12 cellular contexts compared by ENCODE assay signal in the genomic region with DNA sequence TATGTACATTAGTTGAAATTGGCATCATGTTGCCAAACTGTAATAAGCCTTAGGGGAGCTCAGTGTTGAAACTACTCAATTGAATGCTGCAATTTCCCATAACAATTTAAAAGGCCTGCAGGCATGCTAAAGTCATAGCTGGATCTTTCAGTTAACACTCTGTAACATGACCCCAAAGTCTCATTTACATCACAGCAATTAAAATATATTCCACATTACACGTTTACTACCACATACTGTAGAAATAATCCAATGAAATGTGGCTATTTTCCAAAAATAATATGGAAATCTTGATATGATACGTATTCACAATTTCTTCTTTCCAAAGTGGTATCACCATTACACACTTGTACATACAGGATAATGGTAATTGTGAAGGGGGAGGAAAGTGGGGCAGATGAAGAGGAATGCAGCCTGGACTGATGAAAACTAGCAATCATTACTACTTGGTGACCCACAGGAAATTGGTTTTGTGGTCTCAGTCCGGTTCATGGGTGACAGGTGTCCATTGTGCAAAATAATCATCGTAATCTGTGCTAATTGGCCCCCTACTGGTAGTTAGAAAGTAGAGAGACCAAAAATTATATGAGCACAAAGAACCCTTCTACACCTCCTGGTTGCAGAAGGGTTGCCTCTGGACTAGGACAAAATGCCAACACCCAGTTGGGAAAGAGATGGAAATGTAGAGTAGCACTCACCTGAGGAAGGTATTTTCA.
A peak's percentile ranks its signal among the peaks of the same experiment; 100 is the strongest.
DNase-seq lines count a peak whose midpoint lies in the region; ATAC-seq, FAIRE-seq and TF ChIP-seq lines count a peak whose summit lies in the region.
"Had no signal": no experiment of that assay in that cellular context is flagged by ENCODE, and none has a peak within 500 bp of the region (broad histone marks: within the 10 kb centered on the region; RNA-seq: fewer than 3 reads in every experiment).

No MANE protein-coding gene starts in this region.

- no peaks in the 10 kb centered on the region for H3K27me3 Mint-ChIP-seq in glutamatergic neuron (ENCODE audit: unreplicated experiment)

- H3K4me3 Mint-ChIP-seq in glutamatergic neuron (ENCODE audit: unreplicated experiment): no peak overlapping the region

- no peaks in the 10 kb centered on the region for H3K4me1 Mint-ChIP-seq in glutamatergic neuron (ENCODE audit: low read depth, unreplicated experiment)

- no peaks in the 10 kb centered on the region for H3F3A ChIP-seq in MM.1S (ENCODE audit: insufficient read depth, low read length)

- H3K4me1 ChIP-seq in DND-41 (ENCODE audit: insufficient read depth, low read length) (no peaks in the 10 kb centered on the region), MM.1S (ENCODE audit: low read length) (no peaks in the 10 kb centered on the region), SJSA1 (replicated peaks) (peaks cover 21% of the 10 kb centered on the region)

- no peak for TF ChIP-seq POLR2A in H54 (IDR thresholded peaks at IDR 0.05; ENCODE audit: low read depth, low read length)

- POLR2A ChIA-PET in GM10248 (lab: Yijun Ruan, JAX): no interaction called here

- no peak overlapping the region for H2AFZ ChIP-seq in DND-41 (ENCODE audit: low read depth, low read length)
- no peak overlapping the region for H2AFZ ChIP-seq in MM.1S (ENCODE audit: low read length)

- no peaks in the 10 kb centered on the region for H3K27me3 ChIP-seq in DND-41 (ENCODE audit: insufficient read depth, low read length, poor library complexity)
- H3K27me3 ChIP-seq in MM.1S (replicated peaks; ENCODE audit: insufficient read depth, low read length): no peaks in the 10 kb centered on the region
- H3K27me3 ChIP-seq in SJSA1 (replicated peaks): no peaks in the 10 kb centered on the region
- H3K27me3 ChIP-seq: neutrophil had no signal

- H4K20me1 ChIP-seq in DND-41 (ENCODE audit: insufficient read depth, low read length) (no peaks in the 10 kb centered on the region), MM.1S (ENCODE audit: insufficient read depth, low read length) (no peaks in the 10 kb centered on the region)

- H3K9me3 ChIP-seq in DND-41 (ENCODE audit: insufficient read depth, low read length, severe bottlenecking) (no peaks in the 10 kb centered on the region), MM.1S (replicated peaks; ENCODE audit: insufficient read depth, low read length) (no peaks in the 10 kb centered on the region), SJSA1 (replicated peaks) (no peaks in the 10 kb centered on the region)
- H3K9me3 ChIP-seq: neutrophil had no signal

- no peak overlapping the region for H3K27ac Mint-ChIP-seq in glutamatergic neuron (ENCODE audit: unreplicated experiment)

- H3K36me3 Mint-ChIP-seq in glutamatergic neuron (ENCODE audit: unreplicated experiment): no peaks in the 10 kb centered on the region

- H3K9ac ChIP-seq in DND-41 (ENCODE audit: low read depth, low read length) (no peak overlapping the region), MM.1S (ENCODE audit: low read length) (no peak overlapping the region)

- H3K9me3 Mint-ChIP-seq in glutamatergic neuron (ENCODE audit: unreplicated experiment): no peaks in the 10 kb centered on the region

- H3K4me2 ChIP-seq in DND-41 (ENCODE audit: insufficient read depth, low read length) (no peak overlapping the region), MM.1S (ENCODE audit: low read depth, low read length) (no peak overlapping the region)

- no peak for DNase-seq in DND-41
- DNase-seq in MM.1S: no peak
- DNase-seq in SJSA1 (ENCODE audit: low read depth in 1 of 2, low spot score in 2 of 2): peak in 1 of 2 experiments; percentile 10
- no peak for DNase-seq in glutamatergic neuron
- no peak for DNase-seq in GM10248 (ENCODE audit: extremely low spot score)
- no peak for DNase-seq in cerebellum (ENCODE audit: low spot score)
- no peak for DNase-seq in H54 (ENCODE audit: insufficient read length, low spot score)
- no peak for DNase-seq in activated CD8-positive, alpha-beta memory T cell treated with anti-CD3 and anti-CD28 coated beads for 24 hours
- DNase-seq: activated T-cell treated with anti-CD3 and anti-CD28 coated beads, Interleukin-2, amount 50 U/mL, for 48 hours; NCI-H526 had no signal

- ATAC-seq in DND-41 (ENCODE audit: insufficient read depth, low read depth): no peak

- H3K9me2 ChIP-seq in MM.1S (replicated peaks; ENCODE audit: insufficient read depth, low read length): no peaks in the 10 kb centered on the region

- H3K4me3 ChIP-seq in DND-41 (ENCODE audit: low read depth in 1 of 2, low read length in 2 of 2) (no peak overlapping the region), MM.1S (ENCODE audit: low read length) (no peak overlapping the region), SJSA1 (no peak overlapping the region)

- H3K36me3 ChIP-seq in DND-41 (ENCODE audit: insufficient read depth, low read length) (no peaks in the 10 kb centered on the region), MM.1S (replicated peaks; ENCODE audit: insufficient read depth, low read length) (no peaks in the 10 kb centered on the region), SJSA1 (no peaks in the 10 kb centered on the region)
- H3K36me3 ChIP-seq: neutrophil had no signal

- H3K79me2 ChIP-seq in DND-41 (ENCODE audit: insufficient read depth, low read length) (no peaks in the 10 kb centered on the region), MM.1S (ENCODE audit: low read length) (no peaks in the 10 kb centered on the region)

- no peak overlapping the region for H3K27ac ChIP-seq in DND-41 (ENCODE audit: low read length)
- H3K27ac ChIP-seq in MM.1S (ENCODE audit: low read length): no peak overlapping the region
- peak overlapping the region; percentile 28; the same call in 1 of the 2 replicates for H3K27ac ChIP-seq in SJSA1
- H3K27ac ChIP-seq: neutrophil had no signal

- FAIRE-seq in H54 (lab: Jason Lieb, UNC): no peak
- FAIRE-seq: colon had no signal

- TF ChIP-seq CTCF in DND-41 (IDR thresholded peaks at IDR 0.05; ENCODE audit: borderline replicate concordance, extremely low read depth, low read length, poor library complexity, severe bottlenecking) (peak; percentile 3), MM.1S (IDR thresholded peaks at IDR 0.05; ENCODE audit: low read length) (0 out of 2 replicates have a peak, but pooled peaks have one; percentile 3), glutamatergic neuron (IDR thresholded peaks at IDR 0.05; ENCODE audit: partially characterized antibody, unreplicated experiment) (peak; percentile 13), GM10248 (IDR thresholded peaks at IDR 0.05; ENCODE audit: control extremely low read depth, extremely low read depth, low read depth, missing control alignments) (no peak)

- CTCF ChIA-PET in GM10248 (lab: Yijun Ruan, JAX): interaction anchor here (1.5 kb wide), 1 partner anchor 15 kb away, joined by 4 read pairs; no protein-coding TSS in a partner anchor
